ENCODE assay signal across 11 cellular contexts in genomic region chr1:186183970-186184628, GRCh38.
DNase-seq lines count a peak whose midpoint lies in the region; ATAC-seq, FAIRE-seq and TF ChIP-seq lines count a peak whose summit lies in the region.
"Had no signal": no experiment of that assay in that cellular context is flagged by ENCODE, and none has a peak within 500 bp of the region (broad histone marks: within the 10 kb centered on the region; RNA-seq: fewer than 3 reads in every experiment).

No MANE protein-coding gene starts in this region.

- CTCF ChIA-PET in A673 (lab: Charles Lee), result no interaction called here

- H3K27ac Mint-ChIP-seq in astrocyte (ENCODE audit: unreplicated experiment), result peak overlapping the region; percentile 48

- H3K27me3 Mint-ChIP-seq in astrocyte (ENCODE audit: low read depth, unreplicated experiment), result no peaks in the 10 kb centered on the region
- H3K27me3 Mint-ChIP-seq: CD4-positive, CD25-positive, alpha-beta regulatory T cell had no signal

- no peaks in the 10 kb centered on the region for H3K36me3 Mint-ChIP-seq in astrocyte (ENCODE audit: low read depth, unreplicated experiment)

- H3K9me3 Mint-ChIP-seq in astrocyte (ENCODE audit: unreplicated experiment), result no peaks in the 10 kb centered on the region

- no peaks in the 10 kb centered on the region for H3K79me2 ChIP-seq in astrocyte (ENCODE audit: insufficient read depth, low read length)

- ATAC-seq in GM19395 (IDR thresholded peaks at IDR 0.05; ENCODE audit: unreplicated experiment), result peak; percentile 71
- ATAC-seq in HG03103 (IDR thresholded peaks at IDR 0.05; ENCODE audit: low read depth, unreplicated experiment), result peak; percentile 37
- ATAC-seq in left ventricle myocardium superior, result no peak

- H3K36me3 ChIP-seq in A673 (ENCODE audit: insufficient read depth, low read length, poor library complexity, severe bottlenecking), result peaks cover 71% of the 10 kb centered on the region
- H3K36me3 ChIP-seq in astrocyte (ENCODE audit: insufficient read depth, low read length), result no peaks in the 10 kb centered on the region

- H3K9me3 ChIP-seq in A673 (ENCODE audit: low read depth, low read length, poor library complexity, severe bottlenecking) (no peaks in the 10 kb centered on the region), astrocyte (ENCODE audit: insufficient read depth, low read depth, low read length) (no peaks in the 10 kb centered on the region)

- H3K27ac ChIP-seq in A673 (ENCODE audit: low read depth, low read length, poor library complexity, severe bottlenecking) (peak overlapping the region; percentile 46), astrocyte (ENCODE audit: low read depth, low read length) (peak overlapping the region; percentile 66)

- H3K4me2 ChIP-seq in astrocyte (ENCODE audit: low read length), result peak overlapping the region; percentile 50

- H3K4me3 ChIP-seq in A673 (ENCODE audit: low read depth, low read length, poor library complexity, severe bottlenecking) (no peak overlapping the region), astrocyte (ENCODE audit: insufficient read depth, low read depth, low read length) (no peak overlapping the region)

- BruUV-seq in A673 (replicated peaks; lab: Mats Ljungman, UMichigan), result no TSS peak

- no peak for TF ChIP-seq CTCF in A673 (conservative IDR thresholded peaks at IDR 0.05; ENCODE audit: low read depth, low read length)
- TF ChIP-seq CTCF in astrocyte (IDR thresholded peaks at IDR 0.05; ENCODE audit: insufficient read depth, low read depth, low read length), result no peak

- H3K4me3 Mint-ChIP-seq in astrocyte (ENCODE audit: unreplicated experiment), result peak overlapping the region; percentile 2
- H3K4me3 Mint-ChIP-seq: CD4-positive, CD25-positive, alpha-beta regulatory T cell had no signal

- H3K27me3 ChIP-seq in A673 (replicated peaks; ENCODE audit: insufficient read depth, low read depth, low read length, poor library complexity), result no peaks in the 10 kb centered on the region
- no peaks in the 10 kb centered on the region for H3K27me3 ChIP-seq in astrocyte (ENCODE audit: insufficient read depth, low read length)

- peaks cover 27% of the 10 kb centered on the region for H3K4me1 ChIP-seq in A673 (ENCODE audit: insufficient read depth, low read length, poor library complexity, severe bottlenecking)
- peaks cover 38% of the 10 kb centered on the region for H3K4me1 ChIP-seq in astrocyte (ENCODE audit: insufficient read depth, low read length)

- no peak overlapping the region for H3K9ac ChIP-seq in astrocyte (ENCODE audit: low read length)

- intact Hi-C loops in A673 (cut with micrococcal nuclease; ENCODE audit: unreplicated experiment), result no loop called here
- intact Hi-C loops in left ventricle myocardium superior (cut with micrococcal nuclease), result no loop called here

- POLR2A ChIA-PET in A673 (lab: Charles Lee; ENCODE audit: low non-redundant PET), result no interaction called here

- DNase-seq in A673 (ENCODE audit: low spot score), result peak; percentile 48
- DNase-seq in astrocyte (ENCODE audit: low read depth), result peak; percentile 60
- no peak for DNase-seq in left ventricle myocardium superior
- no peak for DNase-seq in NOMO-1 treated with DMSO at 0.1 percent for 48 hours (lab: John Stamatoyannopoulos, UW; ENCODE audit: unreplicated experiment)
- no peak for DNase-seq in NCI-H2171 treated with DMSO at 0.1 percent for 48 hours (lab: John Stamatoyannopoulos, UW)
- DNase-seq in NCI-H226, result no peak
- DNase-seq: activated gamma-delta T cell treated with Interleukin-2 at 50 U/mL for 16 hours, NCI-H1048 had no signal

- peaks cover 40% of the 10 kb centered on the region for H3K4me1 Mint-ChIP-seq in astrocyte (ENCODE audit: low read depth, unreplicated experiment)

- no peaks in the 10 kb centered on the region for H4K20me1 ChIP-seq in astrocyte (ENCODE audit: insufficient read depth, low read length)

- FAIRE-seq in astrocyte (lab: Jason Lieb, UNC), result no peak

- H2AFZ ChIP-seq in astrocyte (ENCODE audit: low read depth, low read length), result no peak overlapping the region

Comparison
In these comparisons a context has a peak if more than half of its experiments do, and no peak if none do; other contexts are left out.
1. DNase-seq: peak in A673 (single experiment) and astrocyte (single experiment); none in left ventricle myocardium superior (single experiment), NOMO-1 treated with DMSO at 0.1 percent for 48 hours (single experiment), NCI-H2171 treated with DMSO at 0.1 percent for 48 hours (single experiment) and NCI-H226 (single experiment).